Comparison of ENCODE assay signal across 21 cellular contexts in genomic region chr14:68327231-68327630, GRCh38.
DNase-seq lines count a peak whose midpoint lies in the region; ATAC-seq and TF ChIP-seq lines count a peak whose summit lies in the region.
"Had no signal": no experiment of that assay in that cellular context is flagged by ENCODE, and none has a peak within 500 bp of the region (broad histone marks: within the 10 kb centered on the region; RNA-seq: fewer than 3 reads in every experiment).

No MANE protein-coding gene starts in this region.

- H3K9me3 ChIP-seq in mammary epithelial cell (replicated peaks; ENCODE audit: insufficient read depth, low read length) (no peaks in the 10 kb centered on the region), breast epithelium (no peaks in the 10 kb centered on the region), spleen (no peaks in the 10 kb centered on the region)
- H3K9me3 ChIP-seq: MG63, Peyer's patch had no signal

- H3K9ac ChIP-seq in mammary epithelial cell (ENCODE audit: insufficient read depth, low read length), result no peak overlapping the region

- H3K36me3 ChIP-seq in mammary epithelial cell (ENCODE audit: insufficient read depth, low read length) (no peaks in the 10 kb centered on the region), breast epithelium (no peaks in the 10 kb centered on the region), spleen (no peaks in the 10 kb centered on the region)
- H3K36me3 ChIP-seq: MG63, Peyer's patch, SJCRH30 had no signal

- no peak overlapping the region for H3K4me2 ChIP-seq in mammary epithelial cell (ENCODE audit: insufficient read depth, low read depth, low read length)

- H3K4me1 ChIP-seq in mammary epithelial cell (ENCODE audit: insufficient read depth, low read length), result no peaks in the 10 kb centered on the region
- H3K4me1 ChIP-seq in breast epithelium, result no peaks in the 10 kb centered on the region
- H3K4me1 ChIP-seq in spleen, result peaks cover 0 to 55% (median 12%) of the 10 kb centered on the region in 6 donors
- no peaks in the 10 kb centered on the region for H3K4me1 ChIP-seq in foreskin keratinocyte
- H3K4me1 ChIP-seq: Peyer's patch had no signal

- no peak overlapping the region for H3K4me3 Mint-ChIP-seq in MCF 10A (ENCODE audit: unreplicated experiment)
- peak overlapping the region in 2 of 4 donors; percentile 51 to 74 for H3K4me3 Mint-ChIP-seq in IgD-negative memory B cell
- H3K4me3 Mint-ChIP-seq: CD4-positive, alpha-beta T cell had no signal

- H3K79me2 ChIP-seq in mammary epithelial cell (ENCODE audit: insufficient read depth, low read length), result no peaks in the 10 kb centered on the region

- in situ Hi-C loops in mammary epithelial cell (cut with MboI; ENCODE audit: low sequenced_read_pairs in 2 of 2), result no loop called here

- POLR2A ChIA-PET in MCF 10A (lab: Yijun Ruan, JAX), result no interaction called here

- BruUV-seq in MCF 10A (replicated peaks; lab: Mats Ljungman, UMichigan) (no TSS peak), mammary epithelial cell (replicated peaks; lab: Mats Ljungman, UMichigan) (no TSS peak)

- no peak for TF ChIP-seq POLR2A in breast epithelium (IDR thresholded peaks at IDR 0.05)
- TF ChIP-seq POLR2A in spleen (IDR thresholded peaks at IDR 0.05), result no peak

- H3K4me3 ChIP-seq in mammary epithelial cell (replicated peaks in 1 of 3; ENCODE audit: insufficient read depth in 1 of 3, low read depth in 2 of 3, low read length in 3 of 3) (no peak overlapping the region), breast epithelium (no peak overlapping the region), spleen (no peak overlapping the region)
- H3K4me3 ChIP-seq: MG63, Peyer's patch, SJCRH30 had no signal

- no peak overlapping the region for H2AFZ ChIP-seq in mammary epithelial cell (ENCODE audit: low read depth, low read length)

- no peaks in the 10 kb centered on the region for H3K4me1 Mint-ChIP-seq in MCF 10A (ENCODE audit: insufficient read depth, unreplicated experiment)
- H3K4me1 Mint-ChIP-seq in IgD-negative memory B cell, result peaks cover 22 to 41% (median 32%) of the 10 kb centered on the region in 3 donors

- CTCF ChIA-PET in MCF 10A (lab: Yijun Ruan, JAX) (interaction anchor here (0.7 kb wide), 1 partner anchor 45 kb away, joined by 3 read pairs; no protein-coding TSS in a partner anchor), mammary epithelial cell (lab: Charles Lee; ENCODE audit: low non-redundant PET) (no interaction called here)

- ATAC-seq in GM21737 (IDR thresholded peaks at IDR 0.05; ENCODE audit: unreplicated experiment), result no peak
- no peak for ATAC-seq in foreskin keratinocyte

- no peak overlapping the region for H3K27ac ChIP-seq in mammary epithelial cell (ENCODE audit: insufficient read depth, low read depth, low read length)
- peak overlapping the region; percentile 10 to 43 for H3K27ac ChIP-seq in breast epithelium
- peak overlapping the region in 5 of 8 donors; percentile 23 to 67 (median 43) for H3K27ac ChIP-seq in spleen
- H3K27ac ChIP-seq in foreskin keratinocyte, result no peak overlapping the region
- H3K27ac ChIP-seq: SJCRH30 had no signal

- dilution Hi-C loops in mammary epithelial cell (cut with HindIII; ENCODE audit: low sequenced_read_pairs), result no loop called here

- H3K36me3 Mint-ChIP-seq in MCF 10A (ENCODE audit: insufficient read depth, unreplicated experiment) (no peaks in the 10 kb centered on the region), IgD-negative memory B cell (peaks cover 10% of the 10 kb centered on the region)

- H4K20me1 ChIP-seq in mammary epithelial cell (ENCODE audit: insufficient read depth, low read length), result no peaks in the 10 kb centered on the region

- H3K27me3 ChIP-seq in mammary epithelial cell (ENCODE audit: insufficient read depth, low read length) (no peaks in the 10 kb centered on the region), breast epithelium (no peaks in the 10 kb centered on the region), spleen (replicated peaks in 1 of 7) (no peaks in the 10 kb centered on the region), foreskin keratinocyte (no peaks in the 10 kb centered on the region)
- H3K27me3 ChIP-seq: MG63, Peyer's patch, SJCRH30 had no signal

- TF ChIP-seq CTCF in MCF 10A (IDR thresholded peaks at IDR 0.05; ENCODE audit: unreplicated experiment) (no peak), mammary epithelial cell (conservative IDR thresholded peaks at IDR 0.05 in 1 of 2, IDR thresholded peaks at IDR 0.05 in 1 of 2; ENCODE audit: extremely low read depth in 1 of 2, insufficient read depth in 1 of 2, low read depth in 1 of 2, low read length in 2 of 2) (no peak), breast epithelium (IDR thresholded peaks at IDR 0.05) (no peak), spleen (IDR thresholded peaks at IDR 0.05 in 8 of 11, conservative IDR thresholded peaks at IDR 0.05 in 3 of 11) (no peak), foreskin keratinocyte (conservative IDR thresholded peaks at IDR 0.05) (no peak)

- intact Hi-C loops in MCF 10A (cut with micrococcal nuclease), result no loop called here
- intact Hi-C loops in mammary epithelial cell (cut with micrococcal nuclease), result no loop called here
- intact Hi-C loops in breast epithelium (cut with DNase I; ENCODE audit: low total_unique reads), result no loop called here
- intact Hi-C loops in spleen (cut with DNase I; ENCODE audit: low total_unique reads), result no loop called here

- H3K9me3 Mint-ChIP-seq in MCF 10A (ENCODE audit: unreplicated experiment) (no peaks in the 10 kb centered on the region), IgD-negative memory B cell (no peaks in the 10 kb centered on the region)
- H3K9me3 Mint-ChIP-seq: CD4-positive, alpha-beta T cell had no signal

- H3K27me3 Mint-ChIP-seq in MCF 10A (ENCODE audit: insufficient read depth, unreplicated experiment) (no peaks in the 10 kb centered on the region), IgD-negative memory B cell (no peaks in the 10 kb centered on the region)
- H3K27me3 Mint-ChIP-seq: CD4-positive, alpha-beta T cell had no signal

- DNase-seq in MCF 10A (ENCODE audit: unreplicated experiment) (no peak), mammary epithelial cell (no peak), breast epithelium (ENCODE audit: low spot score in 2 of 2) (no peak), spleen (no peak), foreskin keratinocyte (no peak)
- no peak for DNase-seq in activated CD8-positive, alpha-beta memory T cell treated with anti-CD3 and anti-CD28 coated beads, Interleukin-2, amount 50 U/mL, for 4 hours
- DNase-seq: 8988T; CD4-positive, alpha-beta T cell; COR-L47; DMS79; Kasumi-1; MG63; NCI-H1048; NCI-H1417 treated with DMSO at 0.1 percent for 48 hours; NCI-H187; NCI-H446 treated with DMSO at 0.1 percent for 48 hours; NCI-H526 treated with DMSO at 0.1 percent for 48 hours; Peyer's patch; SJCRH30 had no signal

- 100% methylated on average over 3 of the region's 3 CpGs for WGBS in mammary epithelial cell (ENCODE audit: low coverage, missing lambda C conversion rate)
- WGBS in spleen, 5 donors, result 54 to 72% (median 67%) methylated on average over 3 of the region's 3 CpGs

- H3K27ac Mint-ChIP-seq in MCF 10A (ENCODE audit: low read depth, unreplicated experiment), result peak overlapping the region; percentile 63
- peak overlapping the region in 2 of 3 donors; percentile 76 to 85 for H3K27ac Mint-ChIP-seq in IgD-negative memory B cell
- H3K27ac Mint-ChIP-seq: CD4-positive, alpha-beta T cell had no signal

Comparison
In these comparisons a context has a peak if more than half of its experiments do, and no peak if none do; other contexts are left out.
1. H3K27ac ChIP-seq: peak in breast epithelium (2 of 2) and spleen (5 of 8); none in mammary epithelial cell (single experiment) and foreskin keratinocyte (single experiment).